In genomic region chr7:3733541-3734140, GRCh38 we compare ENCODE assay signal across 1 cellular context.
TF ChIP-seq lines count a peak whose summit lies in the region.

No MANE protein-coding gene starts in this region.

TF ChIP-seq in IMR-90, 13 proteins besides CTCF, POLR2A, EP300 and RAD21 (continued from another document):
- TF ChIP-seq MAZ (IDR thresholded peaks at IDR 0.05; ENCODE audit: borderline replicate concordance, low read depth, low read length) (no peak), FOS (IDR thresholded peaks at IDR 0.05; ENCODE audit: low read depth, low read length) (no peak), ELK1 (IDR thresholded peaks at IDR 0.05; ENCODE audit: borderline replicate concordance, low read depth, low read length) (no peak), RFX5 (IDR thresholded peaks at IDR 0.05; ENCODE audit: low read depth, low read length) (no peak), RCOR1 (IDR thresholded peaks at IDR 0.05; ENCODE audit: insufficient replicate concordance, low read length) (no peak), MAFK (IDR thresholded peaks at IDR 0.05; ENCODE audit: low read depth, low read length) (no peak), CHD1 (IDR thresholded peaks at IDR 0.05; ENCODE audit: low read depth, low read length) (no peak)
